ENCODE assay signal across 10 cellular contexts in the genomic region with DNA sequence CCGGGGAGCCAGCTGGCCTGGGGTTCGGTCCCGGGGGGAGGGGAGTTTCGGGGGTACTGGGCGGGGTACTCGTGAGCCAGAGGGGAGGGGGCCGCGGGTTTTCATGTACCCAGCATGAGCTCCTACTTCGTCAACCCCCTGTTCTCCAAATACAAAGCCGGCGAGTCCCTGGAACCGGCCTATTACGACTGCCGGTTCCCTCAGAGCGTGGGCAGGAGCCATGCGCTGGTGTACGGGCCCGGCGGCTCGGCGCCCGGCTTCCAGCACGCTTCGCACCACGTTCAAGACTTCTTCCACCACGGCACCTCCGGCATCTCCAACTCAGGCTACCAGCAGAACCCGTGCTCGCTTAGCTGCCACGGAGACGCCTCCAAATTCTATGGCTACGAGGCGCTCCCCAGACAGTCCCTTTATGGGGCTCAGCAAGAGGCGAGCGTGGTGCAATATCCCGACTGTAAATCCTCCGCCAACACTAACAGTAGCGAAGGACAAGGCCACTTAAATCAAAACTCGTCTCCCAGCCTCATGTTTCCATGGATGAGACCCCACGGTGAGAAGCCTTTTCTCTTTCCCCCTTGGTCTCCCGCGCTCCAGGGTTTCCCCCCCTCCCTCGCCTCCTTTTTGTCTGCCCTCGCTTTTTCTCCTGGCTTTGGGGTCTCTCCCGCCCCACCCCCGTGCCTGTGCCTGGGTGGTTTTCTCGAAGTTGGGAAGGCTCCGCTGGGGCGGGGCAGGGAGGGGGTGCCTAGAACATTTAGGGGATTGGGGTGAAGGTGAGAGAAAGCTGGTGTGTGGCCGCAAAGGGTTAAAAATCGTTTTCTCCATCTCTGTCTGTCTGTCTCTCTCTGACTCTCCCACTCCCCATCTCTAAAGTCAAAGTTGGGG. TPM values are rescaled to one million over a fixed set of nuclear protein-coding genes. Genes with fewer than 3 reads are reported as not detected.
DNase-seq lines count a peak whose midpoint lies in the region; ATAC-seq, FAIRE-seq and TF ChIP-seq lines count a peak whose summit lies in the region.
"Had no signal": no experiment of that assay in that cellular context is flagged by ENCODE, and none has a peak within 500 bp of the region (broad histone marks: within the 10 kb centered on the region; RNA-seq: fewer than 3 reads in every experiment).

No MANE protein-coding gene starts in this region.

- peak overlapping the region in 1 of 3 experiments; percentile 43; a peak in 2 of 6 replicates for H3K4me3 ChIP-seq in HepG2 (replicated peaks in 1 of 3; ENCODE audit: insufficient read depth in 1 of 3, low read depth in 2 of 3, low read length in 3 of 3)
- no peak overlapping the region for H3K4me3 ChIP-seq in right lobe of liver
- H3K4me3 ChIP-seq in mesodermal cell (ENCODE audit: extremely low read depth, insufficient read depth, low read length, poor library complexity, severe bottlenecking), result peak overlapping the region; percentile 30

- no peak for TF ChIP-seq EP300 in HepG2 (IDR thresholded peaks at IDR 0.05; ENCODE audit: low read depth in 2 of 2, low read length in 2 of 2)
- no peak for TF ChIP-seq EP300 in HepG2 (CRISPR knock-in tag; IDR thresholded peaks at IDR 0.05; ENCODE audit: borderline replicate concordance)

- CTCF ChIA-PET in HepG2 (lab: Yijun Ruan, JAX; ENCODE audit: low intra/inter-chr PET ratio, low total read pairs), result interaction anchor here (1.3 kb wide), 1 partner anchor 192 kb away, joined by 4 read pairs; no protein-coding TSS in a partner anchor

- no peak overlapping the region for H2AFZ ChIP-seq in HepG2 (ENCODE audit: low read length)

- H3K4me2 ChIP-seq in HepG2 (ENCODE audit: low read depth, low read length), result peak overlapping the region; percentile 23

- H3K27me3 ChIP-seq in HepG2 (ENCODE audit: control insufficient read depth in 1 of 2, insufficient read depth in 2 of 2, low read length in 2 of 2) (peaks cover 24 to 89% of the 10 kb centered on the region in 2 experiments), right lobe of liver (peaks cover 0 to 56% of the 10 kb centered on the region in 2 donors)

- ATAC-seq in HepG2 (no peak), right lobe of liver (no peak), GM18520 (IDR thresholded peaks at IDR 0.05; ENCODE audit: unreplicated experiment) (no peak)

- TF ChIP-seq POLR2A in HepG2 (IDR thresholded peaks at IDR 0.05; ENCODE audit: insufficient read depth in 1 of 2, low read depth in 2 of 2, low read length in 2 of 2) (no peak), right lobe of liver (IDR thresholded peaks at IDR 0.05) (no peak), GM12891 (IDR thresholded peaks at IDR 0.05; ENCODE audit: low read depth, low read length) (no peak)

- H3K79me2 ChIP-seq in HepG2 (ENCODE audit: insufficient read depth, low read length), result no peaks in the 10 kb centered on the region

- H3K9ac ChIP-seq in HepG2 (ENCODE audit: insufficient read depth, low read depth, low read length), result no peak overlapping the region

- H3K4me1 ChIP-seq in HepG2 (ENCODE audit: insufficient read depth, low read length) (peaks cover 30% of the 10 kb centered on the region), right lobe of liver (peaks cover 0 to 7% (median 0%) of the 10 kb centered on the region in 4 donors), mesodermal cell (ENCODE audit: control insufficient read depth, insufficient read depth, low read length, poor library complexity, severe bottlenecking) (peaks cover 9% of the 10 kb centered on the region)

- POLR2A ChIA-PET in HepG2 (lab: Yijun Ruan, JAX), result interaction anchor here (0.6 to 1.0 kb wide), 2 partner anchors 8 to 271 kb away, joined by 3 read pairs; a partner anchor contains a TSS

- no peaks in the 10 kb centered on the region for H3K36me3 ChIP-seq in HepG2 (replicated peaks in 1 of 2; ENCODE audit: control insufficient read depth in 1 of 2, insufficient read depth in 2 of 2, low read length in 2 of 2)
- H3K36me3 ChIP-seq in right lobe of liver, result no peaks in the 10 kb centered on the region
- no peaks in the 10 kb centered on the region for H3K36me3 ChIP-seq in mesodermal cell (ENCODE audit: control insufficient read depth, insufficient read depth, low read length)

- DNase-seq in HepG2 (ENCODE audit: low spot score) (no peak), right lobe of liver (no peak), GM12891 (ENCODE audit: insufficient read length, low spot score) (no peak), GM13977 (ENCODE audit: low spot score) (no peak), SKM-1 treated with dmso at 0.1 percent for 144 hours (lab: John Stamatoyannopoulos, UW; ENCODE audit: unreplicated experiment) (no peak)
- DNase-seq in activated naive CD4-positive, alpha-beta T cell treated with Interleukin-2 at 50 U/mL for 16 hours, result peak; percentile 38

- FAIRE-seq in HepG2 (lab: Jason Lieb, UNC) (no peak), GM12891 (lab: Jason Lieb, UNC) (no peak)
- FAIRE-seq: G401.6 had no signal

- H3K27ac ChIP-seq in HepG2 (ENCODE audit: extremely low read length, insufficient read depth, low read length) (no peak overlapping the region), right lobe of liver (no peak overlapping the region), mesodermal cell (ENCODE audit: low read depth, low read length, severe bottlenecking) (peak overlapping the region; percentile 49)
- H3K27ac ChIP-seq: epithelial cell of prostate had no signal

- TF ChIP-seq RAD21 in HepG2 (CRISPR knock-in tag; IDR thresholded peaks at IDR 0.05), result no peak

- BruUV-seq in HepG2 (replicated peaks; lab: Mats Ljungman, UMichigan), result no TSS peak

- intact Hi-C loops in HepG2 (cut with micrococcal nuclease; ENCODE audit: unreplicated experiment), result loop anchor here (10.0 kb wide), 1 partner anchor 355 kb away; a partner anchor contains a TSS
- intact Hi-C loops in right lobe of liver (cut with DNase I), result loop anchor here (5.0 kb wide), 2 partner anchors 193 to 198 kb away; no protein-coding TSS in a partner anchor

- in situ Hi-C loops in HepG2 (cut with HindIII; ENCODE audit: extremely low pct_ligation_motif_present, low pct_unique_long_range_greater_than_20kb) (loop anchor here (10.0 kb wide), 1 partner anchor 355 kb away; a partner anchor contains a TSS), GM13977 (cut with MboI; ENCODE audit: low pct_unique_long_range_greater_than_20kb, low sequenced_read_pairs, unreplicated experiment) (loop anchor here (25.0 kb wide), 1 partner anchor 353 kb away; a partner anchor contains a TSS)

- no peaks in the 10 kb centered on the region for H3K9me3 ChIP-seq in HepG2 (ENCODE audit: low read length)
- no peaks in the 10 kb centered on the region for H3K9me3 ChIP-seq in right lobe of liver
- no peaks in the 10 kb centered on the region for H3K9me3 ChIP-seq in mesodermal cell (ENCODE audit: control insufficient read depth, low read length)

- 21% methylated on average over 29 of the region's 51 CpGs for WGBS in HepG2 (ENCODE audit: low lambda C conversion rate)
- 7% methylated on average over 13 of the region's 51 CpGs for WGBS in right lobe of liver (ENCODE audit: insufficient coverage, low coverage, low lambda C conversion rate, missing lambda C conversion rate)
- WGBS in mesodermal cell (ENCODE audit: insufficient coverage in 2 of 2), 2 experiments, result 2% methylated on average over 22 to 32 of the region's 51 CpGs

- H4K20me1 ChIP-seq in HepG2 (ENCODE audit: insufficient read depth, low read length), result no peaks in the 10 kb centered on the region

- TF ChIP-seq CTCF in HepG2 (CRISPR knock-in tag; IDR thresholded peaks at IDR 0.05), result no peak
- no peak for TF ChIP-seq CTCF in right lobe of liver (IDR thresholded peaks at IDR 0.05)
- no peak for TF ChIP-seq CTCF in GM13977 (IDR thresholded peaks at IDR 0.05; ENCODE audit: extremely low read depth, insufficient read depth, missing control alignments)

RNA-seq across cellular contexts. Expression of a gene that starts 0.6 kb away (rescaled TPM):
- total RNA-seq in HepG2 (2016; rRNA removed; fragmentation: Illumina TruSeq; extraction: Trizol) (not detected in 2 replicates), right lobe of liver (not detected)
- total RNA-seq in HepG2 (2016; cell fraction: cytosol; rRNA removed; fragmentation: Illumina TruSeq; extraction: Trizol; ENCODE audit: low read depth), result not detected in 2 replicates
- total RNA-seq in HepG2 (2016; cell fraction: insoluble cytoplasmic fraction; rRNA removed; fragmentation: Illumina TruSeq; extraction: Trizol), result not detected in 2 replicates
- not detected in 2 replicates for total RNA-seq in HepG2 (2016; cell fraction: membrane; rRNA removed; fragmentation: Illumina TruSeq; extraction: Trizol)
- total RNA-seq in HepG2 (2016; cell fraction: nucleus; rRNA removed; fragmentation: Illumina TruSeq; extraction: Trizol), result not detected in 2 replicates
- polyA plus RNA-seq in HepG2 (2011; rRNA removed), result 0.04 TPM in 1 of 2 replicates, not detected in the other
- polyA plus RNA-seq in HepG2 (2011; cell fraction: cytosol; rRNA removed), result 0.03 TPM in 1 of 2 replicates, not detected in the other
- not detected in 2 replicates for polyA plus RNA-seq in HepG2 (2011; cell fraction: nucleus; rRNA removed)
- polyA plus RNA-seq in HepG2 (2012), result 0.16 TPM in 1 of 2 replicates, not detected in the other
- not detected in 2 replicates for polyA plus RNA-seq in HepG2 (2016; cell fraction: cytosol; fragmentation: Illumina TruSeq; extraction: Trizol; ENCODE audit: low read depth)
- polyA plus RNA-seq in HepG2 (2016; cell fraction: insoluble cytoplasmic fraction; fragmentation: Illumina TruSeq; extraction: Trizol; ENCODE audit: low read depth), result not detected in 2 replicates
- not detected in 2 replicates for polyA plus RNA-seq in HepG2 (2016; cell fraction: membrane; fragmentation: Illumina TruSeq; extraction: Trizol; ENCODE audit: low read depth)
- 0.32 TPM in 1 of 2 replicates, not detected in the other for polyA plus RNA-seq in HepG2 (2016; cell fraction: nucleus; fragmentation: Illumina TruSeq; extraction: Trizol; ENCODE audit: insufficient read depth, low read depth)
- 0.61 TPM in 1 of 2 replicates, not detected in the other for polyA minus RNA-seq in HepG2 (2011; rRNA and poly(A)+ RNA removed; ENCODE audit: low replicate concordance)
- polyA minus RNA-seq in HepG2 (2011; cell fraction: cytosol; rRNA and poly(A)+ RNA removed), result not detected in 2 replicates
- polyA minus RNA-seq in HepG2 (2011; cell fraction: nucleus; rRNA and poly(A)+ RNA removed), result not detected in 2 replicates
- polyA plus RNA-seq in mesodermal cell (2013, experiment 1 of 2), result 4.0 TPM
- polyA plus RNA-seq in mesodermal cell (2013, experiment 2 of 2), result 6.0 TPM
- not detected for polyA plus RNA-seq in GM12891 (2012; ENCODE audit: low read depth, missing spikeins)

RNA-seq across cellular contexts. Expression of a gene that starts 9.5 kb away (rescaled TPM):
- total RNA-seq in HepG2 (2016; rRNA removed; fragmentation: Illumina TruSeq; extraction: Trizol) (0.94 and 1.1 TPM in 2 replicates), right lobe of liver (not detected)
- total RNA-seq in HepG2 (2016; cell fraction: cytosol; rRNA removed; fragmentation: Illumina TruSeq; extraction: Trizol; ENCODE audit: low read depth), result 0.35 and 0.61 TPM in 2 replicates
- 1.1 and 1.2 TPM in 2 replicates for total RNA-seq in HepG2 (2016; cell fraction: insoluble cytoplasmic fraction; rRNA removed; fragmentation: Illumina TruSeq; extraction: Trizol)
- 0.90 and 0.99 TPM in 2 replicates for total RNA-seq in HepG2 (2016; cell fraction: membrane; rRNA removed; fragmentation: Illumina TruSeq; extraction: Trizol)
- 0.41 and 0.50 TPM in 2 replicates for total RNA-seq in HepG2 (2016; cell fraction: nucleus; rRNA removed; fragmentation: Illumina TruSeq; extraction: Trizol)
- polyA plus RNA-seq in HepG2 (2011; rRNA removed), result 0.10 and 0.11 TPM in 2 replicates
- polyA plus RNA-seq in HepG2 (2011; cell fraction: cytosol; rRNA removed), result 0.23 and 0.27 TPM in 2 replicates
- polyA plus RNA-seq in HepG2 (2011; cell fraction: nucleus; rRNA removed), result 0.10 and 0.14 TPM in 2 replicates
- polyA plus RNA-seq in HepG2 (2012), result 0.47 and 1.0 TPM in 2 replicates
- polyA plus RNA-seq in HepG2 (2016; cell fraction: cytosol; fragmentation: Illumina TruSeq; extraction: Trizol; ENCODE audit: low read depth), result 1.6 and 2.0 TPM in 2 replicates
- polyA plus RNA-seq in HepG2 (2016; cell fraction: insoluble cytoplasmic fraction; fragmentation: Illumina TruSeq; extraction: Trizol; ENCODE audit: low read depth), result 1.8 and 2.6 TPM in 2 replicates
- 1.4 and 2.4 TPM in 2 replicates for polyA plus RNA-seq in HepG2 (2016; cell fraction: membrane; fragmentation: Illumina TruSeq; extraction: Trizol; ENCODE audit: low read depth)
- 1.3 and 2.0 TPM in 2 replicates for polyA plus RNA-seq in HepG2 (2016; cell fraction: nucleus; fragmentation: Illumina TruSeq; extraction: Trizol; ENCODE audit: insufficient read depth, low read depth)
- 1.2 TPM in 1 of 2 replicates, not detected in the other for polyA minus RNA-seq in HepG2 (2011; rRNA and poly(A)+ RNA removed; ENCODE audit: low replicate concordance)
- polyA minus RNA-seq in HepG2 (2011; cell fraction: cytosol; rRNA and poly(A)+ RNA removed), result not detected in 2 replicates
- polyA minus RNA-seq in HepG2 (2011; cell fraction: nucleus; rRNA and poly(A)+ RNA removed), result not detected in 2 replicates
- polyA plus RNA-seq in mesodermal cell (2013, experiment 1 of 2), result 3.8 TPM
- 3.3 TPM for polyA plus RNA-seq in mesodermal cell (2013, experiment 2 of 2)
- 0.06 TPM for polyA plus RNA-seq in GM12891 (2012; ENCODE audit: low read depth, missing spikeins)

RNA-seq across cellular contexts. Expression of a gene that starts 18.8 kb away (rescaled TPM):
- total RNA-seq in HepG2 (2016; rRNA removed; fragmentation: Illumina TruSeq; extraction: Trizol), result not detected in 2 replicates
- not detected in 2 replicates for total RNA-seq in HepG2 (2016; cell fraction: cytosol; rRNA removed; fragmentation: Illumina TruSeq; extraction: Trizol; ENCODE audit: low read depth)
- not detected in 2 replicates for total RNA-seq in HepG2 (2016; cell fraction: insoluble cytoplasmic fraction; rRNA removed; fragmentation: Illumina TruSeq; extraction: Trizol)
- total RNA-seq in HepG2 (2016; cell fraction: membrane; rRNA removed; fragmentation: Illumina TruSeq; extraction: Trizol), result not detected in 2 replicates
- total RNA-seq in HepG2 (2016; cell fraction: nucleus; rRNA removed; fragmentation: Illumina TruSeq; extraction: Trizol), result not detected in 2 replicates
- not detected in 2 replicates for polyA plus RNA-seq in HepG2 (2011; rRNA removed)
- polyA plus RNA-seq in HepG2 (2011; cell fraction: cytosol; rRNA removed), result not detected in 2 replicates
- not detected in 2 replicates for polyA plus RNA-seq in HepG2 (2011; cell fraction: nucleus; rRNA removed)
- not detected in 2 replicates for polyA plus RNA-seq in HepG2 (2012)
- not detected in 2 replicates for polyA plus RNA-seq in HepG2 (2016; cell fraction: cytosol; fragmentation: Illumina TruSeq; extraction: Trizol; ENCODE audit: low read depth)
- polyA plus RNA-seq in HepG2 (2016; cell fraction: insoluble cytoplasmic fraction; fragmentation: Illumina TruSeq; extraction: Trizol; ENCODE audit: low read depth), result not detected in 2 replicates
- polyA plus RNA-seq in HepG2 (2016; cell fraction: membrane; fragmentation: Illumina TruSeq; extraction: Trizol; ENCODE audit: low read depth), result not detected in 2 replicates
- not detected in 2 replicates for polyA plus RNA-seq in HepG2 (2016; cell fraction: nucleus; fragmentation: Illumina TruSeq; extraction: Trizol; ENCODE audit: insufficient read depth, low read depth)
- 2.8 TPM in 1 of 2 replicates, not detected in the other for polyA minus RNA-seq in HepG2 (2011; rRNA and poly(A)+ RNA removed; ENCODE audit: low replicate concordance)
- polyA minus RNA-seq in HepG2 (2011; cell fraction: cytosol; rRNA and poly(A)+ RNA removed), result not detected in 2 replicates
- polyA minus RNA-seq in HepG2 (2011; cell fraction: nucleus; rRNA and poly(A)+ RNA removed), result not detected in 2 replicates
- not detected for total RNA-seq in right lobe of liver
- 9.0 TPM for polyA plus RNA-seq in mesodermal cell (2013, experiment 1 of 2)
- polyA plus RNA-seq in mesodermal cell (2013, experiment 2 of 2), result 13.7 TPM
- 0.14 TPM for polyA plus RNA-seq in GM12891 (2012; ENCODE audit: low read depth, missing spikeins)

RNA-seq across cellular contexts. Expression of a gene that starts 23.4 kb away (rescaled TPM):
- not detected in 2 replicates for total RNA-seq in HepG2 (2016; rRNA removed; fragmentation: Illumina TruSeq; extraction: Trizol)
- total RNA-seq in HepG2 (2016; cell fraction: cytosol; rRNA removed; fragmentation: Illumina TruSeq; extraction: Trizol; ENCODE audit: low read depth), result not detected in 2 replicates
- not detected in 2 replicates for total RNA-seq in HepG2 (2016; cell fraction: insoluble cytoplasmic fraction; rRNA removed; fragmentation: Illumina TruSeq; extraction: Trizol)
- not detected in 2 replicates for total RNA-seq in HepG2 (2016; cell fraction: membrane; rRNA removed; fragmentation: Illumina TruSeq; extraction: Trizol)
- not detected in 2 replicates for total RNA-seq in HepG2 (2016; cell fraction: nucleus; rRNA removed; fragmentation: Illumina TruSeq; extraction: Trizol)
- not detected in 2 replicates for polyA plus RNA-seq in HepG2 (2011; rRNA removed)
- not detected in 2 replicates for polyA plus RNA-seq in HepG2 (2011; cell fraction: cytosol; rRNA removed)
- polyA plus RNA-seq in HepG2 (2011; cell fraction: nucleus; rRNA removed), result not detected in 2 replicates
- not detected in 2 replicates for polyA plus RNA-seq in HepG2 (2012)
- not detected in 2 replicates for polyA plus RNA-seq in HepG2 (2016; cell fraction: cytosol; fragmentation: Illumina TruSeq; extraction: Trizol; ENCODE audit: low read depth)
- not detected in 2 replicates for polyA plus RNA-seq in HepG2 (2016; cell fraction: insoluble cytoplasmic fraction; fragmentation: Illumina TruSeq; extraction: Trizol; ENCODE audit: low read depth)
- polyA plus RNA-seq in HepG2 (2016; cell fraction: membrane; fragmentation: Illumina TruSeq; extraction: Trizol; ENCODE audit: low read depth), result not detected in 2 replicates
- polyA plus RNA-seq in HepG2 (2016; cell fraction: nucleus; fragmentation: Illumina TruSeq; extraction: Trizol; ENCODE audit: insufficient read depth, low read depth), result not detected in 2 replicates
- 0.63 TPM in 1 of 2 replicates, not detected in the other for polyA minus RNA-seq in HepG2 (2011; rRNA and poly(A)+ RNA removed; ENCODE audit: low replicate concordance)
- not detected in 2 replicates for polyA minus RNA-seq in HepG2 (2011; cell fraction: cytosol; rRNA and poly(A)+ RNA removed)
- not detected in 2 replicates for polyA minus RNA-seq in HepG2 (2011; cell fraction: nucleus; rRNA and poly(A)+ RNA removed)
- total RNA-seq in right lobe of liver, result not detected
- polyA plus RNA-seq in mesodermal cell (2013, experiment 1 of 2), result 0.33 TPM
- polyA plus RNA-seq in mesodermal cell (2013, experiment 2 of 2), result 0.30 TPM
- polyA plus RNA-seq in GM12891 (2012; ENCODE audit: low read depth, missing spikeins), result not detected

RNA-seq across cellular contexts. Expression of a gene that starts 24.5 kb away (rescaled TPM):
- total RNA-seq in HepG2 (2016; rRNA removed; fragmentation: Illumina TruSeq; extraction: Trizol) (not detected in 2 replicates), right lobe of liver (not detected)
- not detected in 2 replicates for total RNA-seq in HepG2 (2016; cell fraction: cytosol; rRNA removed; fragmentation: Illumina TruSeq; extraction: Trizol; ENCODE audit: low read depth)
- not detected in 2 replicates for total RNA-seq in HepG2 (2016; cell fraction: insoluble cytoplasmic fraction; rRNA removed; fragmentation: Illumina TruSeq; extraction: Trizol)
- not detected in 2 replicates for total RNA-seq in HepG2 (2016; cell fraction: membrane; rRNA removed; fragmentation: Illumina TruSeq; extraction: Trizol)
- not detected in 2 replicates for total RNA-seq in HepG2 (2016; cell fraction: nucleus; rRNA removed; fragmentation: Illumina TruSeq; extraction: Trizol)
- polyA plus RNA-seq in HepG2 (2011; rRNA removed), result not detected in 2 replicates
- 0.17 TPM in 1 of 2 replicates, not detected in the other for polyA plus RNA-seq in HepG2 (2011; cell fraction: cytosol; rRNA removed)
- polyA plus RNA-seq in HepG2 (2011; cell fraction: nucleus; rRNA removed), result not detected in 2 replicates
- polyA plus RNA-seq in HepG2 (2012), result 0.35 TPM in 1 of 2 replicates, not detected in the other
- not detected in 2 replicates for polyA plus RNA-seq in HepG2 (2016; cell fraction: cytosol; fragmentation: Illumina TruSeq; extraction: Trizol; ENCODE audit: low read depth)
- 0.19 TPM in 1 of 2 replicates, not detected in the other for polyA plus RNA-seq in HepG2 (2016; cell fraction: insoluble cytoplasmic fraction; fragmentation: Illumina TruSeq; extraction: Trizol; ENCODE audit: low read depth)
- not detected in 2 replicates for polyA plus RNA-seq in HepG2 (2016; cell fraction: membrane; fragmentation: Illumina TruSeq; extraction: Trizol; ENCODE audit: low read depth)
- not detected in 2 replicates for polyA plus RNA-seq in HepG2 (2016; cell fraction: nucleus; fragmentation: Illumina TruSeq; extraction: Trizol; ENCODE audit: insufficient read depth, low read depth)
- 19.2 TPM in 1 of 2 replicates, not detected in the other for polyA minus RNA-seq in HepG2 (2011; rRNA and poly(A)+ RNA removed; ENCODE audit: low replicate concordance)
- not detected in 2 replicates for polyA minus RNA-seq in HepG2 (2011; cell fraction: cytosol; rRNA and poly(A)+ RNA removed)
- 0.26 TPM in 1 of 2 replicates, not detected in the other for polyA minus RNA-seq in HepG2 (2011; cell fraction: nucleus; rRNA and poly(A)+ RNA removed)
- polyA plus RNA-seq in mesodermal cell (2013, experiment 1 of 2), result 2.2 TPM
- polyA plus RNA-seq in mesodermal cell (2013, experiment 2 of 2), result 2.2 TPM
- polyA plus RNA-seq in GM12891 (2012; ENCODE audit: low read depth, missing spikeins), result not detected
